ENCODE assay signal across 9 cellular contexts in the genomic region with DNA sequence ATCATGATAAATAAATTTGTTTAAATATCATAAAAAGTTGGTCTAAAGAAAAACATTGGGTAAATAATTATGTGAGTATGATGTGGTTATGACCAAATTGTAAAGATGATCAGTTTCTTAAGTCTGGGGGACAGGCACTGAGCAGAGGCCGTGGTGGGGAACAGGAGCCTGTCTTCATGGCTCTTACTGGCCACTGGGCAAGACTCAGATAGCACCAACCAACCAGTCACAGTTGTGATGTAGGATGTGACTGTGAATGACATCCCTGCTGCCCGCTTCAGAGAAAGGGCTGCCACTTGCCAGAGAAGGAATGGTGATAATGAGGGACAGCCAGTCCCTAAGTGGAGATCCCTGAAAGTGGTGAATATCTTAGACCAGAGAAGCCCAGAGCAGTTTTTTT. TPM values are rescaled to one million over a fixed set of nuclear protein-coding genes. Genes with fewer than 3 reads are reported as not detected.
DNase-seq lines count a peak whose midpoint lies in the region; ATAC-seq and TF ChIP-seq lines count a peak whose summit lies in the region.
"Had no signal": no experiment of that assay in that cellular context is flagged by ENCODE, and none has a peak within 500 bp of the region (broad histone marks: within the 10 kb centered on the region; RNA-seq: fewer than 3 reads in every experiment).

No MANE protein-coding gene starts in this region.

- in situ Hi-C loops in HAP-1 (cut with MboI; ENCODE audit: low sequenced_read_pairs), result no loop called here

- H3K27ac Mint-ChIP-seq in activated naive CD8-positive, alpha-beta T cell treated with anti-CD3 and anti-CD28 coated beads, Interleukin-2, amount 50 U/mL, for 24 hours, result no peak overlapping the region
- peak overlapping the region; percentile 69 to 85 for H3K27ac Mint-ChIP-seq in natural killer cell
- H3K27ac Mint-ChIP-seq in activated CD4-positive, alpha-beta memory T cell treated with anti-CD3 and anti-CD28 coated beads, Interleukin-2, amount 10 ng/mL, durations not matched to agents 7 days and 5 days, result no peak overlapping the region

- no peaks in the 10 kb centered on the region; the same call in 1 of the 2 replicates for H3K36me3 ChIP-seq in HAP-1 (replicated peaks)

- peaks cover 49% of the 10 kb centered on the region for H3K4me1 ChIP-seq in HAP-1

- peak; percentile 31 for DNase-seq in GM10248 (ENCODE audit: extremely low spot score)
- DNase-seq in activated naive CD8-positive, alpha-beta T cell treated with anti-CD3 and anti-CD28 coated beads, Interleukin-2, amount 50 U/mL, for 24 hours, result no peak
- no peak for DNase-seq in natural killer cell
- no peak for DNase-seq in NCI-H446 (lab: John Stamatoyannopoulos, UW)
- DNase-seq in activated CD4-positive, alpha-beta memory T cell treated with anti-CD3 and anti-CD28 coated beads, Interleukin-2, amount 10 ng/mL, durations not matched to agents 7 days and 5 days, result no peak
- DNase-seq in HAP-1 (ENCODE audit: low spot score in 2 of 2), result no peak
- DNase-seq: NCI-H510A treated with DMSO at 0.1 percent for 48 hours had no signal

- no peak overlapping the region for H3K4me3 ChIP-seq in HAP-1

- H3K9me3 ChIP-seq in HAP-1, result no peaks in the 10 kb centered on the region

- intact Hi-C loops in natural killer cell (cut with micrococcal nuclease), result no loop called here

- CTCF ChIA-PET in GM10248 (lab: Yijun Ruan, JAX), result interaction anchor here (1.2 kb wide), 1 partner anchor 121 kb away, joined by 3 read pairs; no protein-coding TSS in a partner anchor
- CTCF ChIA-PET in activated CD4-positive, alpha-beta memory T cell treated with anti-CD3 and anti-CD28 coated beads, Interleukin-2, amount 10 ng/mL, durations not matched to agents 7 days and 5 days (lab: Charles Lee), result no interaction called here

- POLR2A ChIA-PET in GM10248 (lab: Yijun Ruan, JAX), result no interaction called here
- POLR2A ChIA-PET in activated CD4-positive, alpha-beta memory T cell treated with anti-CD3 and anti-CD28 coated beads, Interleukin-2, amount 10 ng/mL, durations not matched to agents 7 days and 5 days (lab: Charles Lee), result interaction anchor here (1.0 to 1.7 kb wide), 3 partner anchors 14 to 22 kb away, joined by 3 to 8 read pairs (median 4); no protein-coding TSS in a partner anchor

- no peak for TF ChIP-seq CTCF in GM10248 (IDR thresholded peaks at IDR 0.05; ENCODE audit: control extremely low read depth, extremely low read depth, low read depth, missing control alignments)
- no peak for TF ChIP-seq CTCF in natural killer cell (IDR thresholded peaks at IDR 0.05)

- peaks cover 11% of the 10 kb centered on the region for H3K36me3 Mint-ChIP-seq in activated naive CD8-positive, alpha-beta T cell treated with anti-CD3 and anti-CD28 coated beads, Interleukin-2, amount 50 U/mL, for 24 hours (ENCODE audit: low read depth)
- H3K36me3 Mint-ChIP-seq in natural killer cell, result no peaks in the 10 kb centered on the region
- H3K36me3 Mint-ChIP-seq in activated CD4-positive, alpha-beta memory T cell treated with anti-CD3 and anti-CD28 coated beads, Interleukin-2, amount 10 ng/mL, durations not matched to agents 7 days and 5 days (ENCODE audit: low read depth), result peaks cover 56% of the 10 kb centered on the region

- ATAC-seq in HG02884 (IDR thresholded peaks at IDR 0.05; ENCODE audit: unreplicated experiment) (peak; percentile 43), natural killer cell (peak in 2 of 3 donors; percentile 28 to 35), HG03460 (IDR thresholded peaks at IDR 0.05; ENCODE audit: unreplicated experiment) (no peak)
- peak; percentile 51 for ATAC-seq in activated naive CD8-positive, alpha-beta T cell treated with anti-CD3 and anti-CD28 coated beads, Interleukin-2, amount 50 U/mL, for 24 hours

- H3K4me1 Mint-ChIP-seq in activated naive CD8-positive, alpha-beta T cell treated with anti-CD3 and anti-CD28 coated beads, Interleukin-2, amount 50 U/mL, for 24 hours, result peaks cover 70% of the 10 kb centered on the region
- peaks cover 62 to 67% of the 10 kb centered on the region in 2 donors for H3K4me1 Mint-ChIP-seq in natural killer cell
- peaks cover 67% of the 10 kb centered on the region for H3K4me1 Mint-ChIP-seq in activated CD4-positive, alpha-beta memory T cell treated with anti-CD3 and anti-CD28 coated beads, Interleukin-2, amount 10 ng/mL, durations not matched to agents 7 days and 5 days

- no peaks in the 10 kb centered on the region for H3K9me3 Mint-ChIP-seq in activated naive CD8-positive, alpha-beta T cell treated with anti-CD3 and anti-CD28 coated beads, Interleukin-2, amount 50 U/mL, for 24 hours
- H3K9me3 Mint-ChIP-seq in natural killer cell, result no peaks in the 10 kb centered on the region
- no peaks in the 10 kb centered on the region for H3K9me3 Mint-ChIP-seq in activated CD4-positive, alpha-beta memory T cell treated with anti-CD3 and anti-CD28 coated beads, Interleukin-2, amount 10 ng/mL, durations not matched to agents 7 days and 5 days

- H3K27me3 ChIP-seq in HAP-1 (ENCODE audit: low read depth), result no peaks in the 10 kb centered on the region

- no peak overlapping the region for H3K4me3 Mint-ChIP-seq in activated naive CD8-positive, alpha-beta T cell treated with anti-CD3 and anti-CD28 coated beads, Interleukin-2, amount 50 U/mL, for 24 hours
- peak overlapping the region; percentile 2 for H3K4me3 Mint-ChIP-seq in natural killer cell
- H3K4me3 Mint-ChIP-seq in activated CD4-positive, alpha-beta memory T cell treated with anti-CD3 and anti-CD28 coated beads, Interleukin-2, amount 10 ng/mL, durations not matched to agents 7 days and 5 days, result no peak overlapping the region

- H3K27me3 Mint-ChIP-seq in activated naive CD8-positive, alpha-beta T cell treated with anti-CD3 and anti-CD28 coated beads, Interleukin-2, amount 50 U/mL, for 24 hours, result no peaks in the 10 kb centered on the region
- H3K27me3 Mint-ChIP-seq in natural killer cell (ENCODE audit: low read depth in 2 of 2), result no peaks in the 10 kb centered on the region
- no peaks in the 10 kb centered on the region for H3K27me3 Mint-ChIP-seq in activated CD4-positive, alpha-beta memory T cell treated with anti-CD3 and anti-CD28 coated beads, Interleukin-2, amount 10 ng/mL, durations not matched to agents 7 days and 5 days

RNA-seq across cellular contexts. Expression of a gene that starts 7.0 kb away (rescaled TPM):
- 100 to 1,000 TPM; 110 to 127 (median 111) TPM for total RNA-seq in natural killer cell
- 10 to 100 TPM; 83.0 to 89.1 TPM for total RNA-seq in activated CD4-positive, alpha-beta memory T cell treated with anti-CD3 and anti-CD28 coated beads, Interleukin-2, amount 10 ng/mL, durations not matched to agents 7 days and 5 days

Comparison
In these comparisons a context has a peak if more than half of its experiments do, and no peak if none do; other contexts are left out.
1. H3K27ac Mint-ChIP-seq: peak in natural killer cell (2 of 2); none in activated naive CD8-positive, alpha-beta T cell treated with anti-CD3 and anti-CD28 coated beads, Interleukin-2, amount 50 U/mL, for 24 hours (single experiment) and activated CD4-positive, alpha-beta memory T cell treated with anti-CD3 and anti-CD28 coated beads, Interleukin-2, amount 10 ng/mL, durations not matched to agents 7 days and 5 days (single experiment).